8 cellular contexts compared by ENCODE assay signal in the genomic region with DNA sequence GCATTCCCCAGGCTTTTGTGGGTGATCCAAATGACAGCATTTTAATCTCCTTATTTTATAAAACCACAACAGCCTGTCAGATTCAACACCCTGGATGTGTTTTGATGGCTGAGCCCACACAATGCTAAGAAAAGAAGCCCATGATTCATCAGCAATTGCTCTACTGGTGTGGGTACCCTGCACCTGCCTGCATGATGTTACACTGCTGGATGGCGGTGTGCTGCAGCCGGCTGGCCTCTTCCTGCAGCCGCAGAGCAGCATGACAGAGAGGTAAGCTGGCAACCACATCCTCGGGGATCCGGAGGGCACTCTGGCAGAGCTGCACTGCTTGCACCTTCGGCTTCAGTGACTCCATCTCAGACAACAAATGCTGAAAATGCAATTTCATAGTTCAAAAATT.
DNase-seq lines count a peak whose midpoint lies in the region; ATAC-seq, FAIRE-seq and TF ChIP-seq lines count a peak whose summit lies in the region.

No MANE protein-coding gene starts in this region.

- H2BK5ac ChIP-seq in H1 (ENCODE audit: low read depth, low read length), result no peak overlapping the region

- TF ChIP-seq EP300 in H1 (IDR thresholded peaks at IDR 0.05; ENCODE audit: borderline replicate concordance in 1 of 2, low read depth in 2 of 2, low read length in 2 of 2), result no peak

- peak overlapping the region; percentile 47 for H4K91ac ChIP-seq in H1 (replicated peaks; ENCODE audit: insufficient read length, low read length)

- no peak for TF ChIP-seq POLR2A in H1 (IDR thresholded peaks at IDR 0.05; ENCODE audit: control extremely low read depth in 1 of 2, low read depth in 2 of 2, low read length in 2 of 2)

- H2AK5ac ChIP-seq in H1 (ENCODE audit: low read depth, low read length), result no peak overlapping the region

- no peak overlapping the region for H2BK120ac ChIP-seq in H1 (replicated peaks; ENCODE audit: low read depth, low read length)

- no peak overlapping the region for H3K4me2 ChIP-seq in H1 (ENCODE audit: insufficient read depth in 1 of 2, low read depth in 2 of 2, low read length in 2 of 2)

- H4K5ac ChIP-seq in H1 (ENCODE audit: insufficient read length, low read depth, low read length), result no peak overlapping the region

- peak; percentile 65 for ATAC-seq in HG02623 (IDR thresholded peaks at IDR 0.05; ENCODE audit: unreplicated experiment)
- ATAC-seq in HG02840 (IDR thresholded peaks at IDR 0.05; ENCODE audit: low FRiP score, unreplicated experiment), result no peak
- no peak for ATAC-seq in GM18870 (IDR thresholded peaks at IDR 0.05; ENCODE audit: unreplicated experiment)

- H3K79me1 ChIP-seq in H1 (ENCODE audit: low read depth, low read length), result no peaks in the 10 kb centered on the region

- H3K18ac ChIP-seq in H1 (ENCODE audit: extremely low read depth, low read length), result no peak overlapping the region

- H2AFZ ChIP-seq in H1 (ENCODE audit: low read length), result no peak overlapping the region

- no peak overlapping the region for H2BK20ac ChIP-seq in H1 (ENCODE audit: low read length)

- no peak overlapping the region for H3K23ac ChIP-seq in H1 (ENCODE audit: insufficient read length)

- no peak overlapping the region for H4K8ac ChIP-seq in H1 (ENCODE audit: extremely low read depth, insufficient read depth, low read length)

- no peaks in the 10 kb centered on the region for H3K4me1 ChIP-seq in H1 (replicated peaks in 1 of 4; ENCODE audit: control insufficient read depth in 3 of 4, insufficient read depth in 4 of 4, low read length in 3 of 4)
- peaks cover 0 to 8% of the 10 kb centered on the region in 2 donors for H3K4me1 ChIP-seq in ascending aorta

- no peak overlapping the region for H3K4me3 ChIP-seq in H1 (ENCODE audit: extremely low read depth in 1 of 4, insufficient read depth in 2 of 4, low read depth in 3 of 4, low read length in 4 of 4)
- no peak overlapping the region for H3K4me3 ChIP-seq in ascending aorta

- no peak overlapping the region for H3K14ac ChIP-seq in H1 (ENCODE audit: insufficient read length)

- FAIRE-seq in H1 (lab: Jason Lieb, UNC), result no peak

- no peak overlapping the region for H3K9ac ChIP-seq in H1 (replicated peaks in 1 of 4; ENCODE audit: extremely low read depth in 1 of 4, low read depth in 3 of 4, low read length in 3 of 4)

- no peak overlapping the region for H3K4ac ChIP-seq in H1 (replicated peaks; ENCODE audit: insufficient read length, low read depth, low read length)

- DNase-seq in activated CD4-positive, alpha-beta T cell treated with anti-CD3 and anti-CD28 coated beads for 1 hour, result peak; percentile 53
- no peak for DNase-seq in H1 (ENCODE audit: low read depth in 1 of 2, low spot score in 2 of 2)
- DNase-seq in stimulated activated CD8-positive, alpha-beta memory T cell treated with anti-CD3 and anti-CD28 coated beads, Interleukin-7, amount 100 ng/mL, for 4 hours (ENCODE audit: low read depth in 2 of 2), result peak; percentile 32 to 50
- DNase-seq in ascending aorta (ENCODE audit: low spot score in 2 of 2), result no peak
- DNase-seq in NCI-H1105 (lab: John Stamatoyannopoulos, UW), result no peak

- H3K36me3 ChIP-seq in H1 (ENCODE audit: control insufficient read depth in 2 of 4, insufficient read depth in 4 of 4, low read length in 3 of 4), result no peaks in the 10 kb centered on the region
- H3K36me3 ChIP-seq in ascending aorta, result peaks cover 59 to 86% of the 10 kb centered on the region in 2 donors

- H3K23me2 ChIP-seq in H1 (ENCODE audit: low read depth, low read length), result no peaks in the 10 kb centered on the region

- TF ChIP-seq CTCF in H1 (IDR thresholded peaks at IDR 0.05; ENCODE audit: control extremely low read depth in 1 of 3, insufficient read depth in 1 of 3, low read depth in 1 of 3, low read length in 3 of 3) (no peak), ascending aorta (IDR thresholded peaks at IDR 0.05) (no peak)

- no peak overlapping the region for H3K27ac ChIP-seq in H1 (ENCODE audit: low read depth, low read length)
- no peak overlapping the region for H3K27ac ChIP-seq in ascending aorta

- 89% methylated on average over 6 of the region's 6 CpGs; no CpG with 5 or more reads in 1 of the 2 experiments for WGBS in H1 (ENCODE audit: extremely low coverage in 1 of 2, insufficient coverage in 1 of 2, insufficient read length in 1 of 2, insufficient replicate concordance in 2 of 2, low coverage in 1 of 2, low lambda C conversion rate in 2 of 2, missing lambda C conversion rate in 1 of 2), 2 experiments

- H3K79me2 ChIP-seq in H1 (ENCODE audit: control insufficient read depth in 1 of 2, insufficient read depth in 2 of 2, low read length in 2 of 2), result no peaks in the 10 kb centered on the region

- CTCF ChIA-PET in H1 (lab: Charles Lee; ENCODE audit: partially characterized antibody), result interaction anchor here (1.2 kb wide), 1 partner anchor 29 kb away, joined by 4 read pairs; no protein-coding TSS in a partner anchor

- H2BK12ac ChIP-seq in H1 (ENCODE audit: low read depth, low read length), result no peak overlapping the region

- no peak overlapping the region for H2BK15ac ChIP-seq in H1 (ENCODE audit: low read length)

- intact Hi-C loops in ascending aorta (cut with DNase I), result no loop called here

- H3K56ac ChIP-seq in H1 (replicated peaks; ENCODE audit: insufficient read length, low read depth, low read length), result no peak overlapping the region

- H3K27me3 ChIP-seq in H1 (replicated peaks in 1 of 4; ENCODE audit: control insufficient read depth in 3 of 4, extremely low read depth in 1 of 4, insufficient read depth in 3 of 4, low read length in 3 of 4) (no peaks in the 10 kb centered on the region), ascending aorta (no peaks in the 10 kb centered on the region)

- no peaks in the 10 kb centered on the region for H4K20me1 ChIP-seq in H1 (replicated peaks in 1 of 2; ENCODE audit: control insufficient read depth in 1 of 2, insufficient read depth in 2 of 2, low read length in 2 of 2)

- H3K9me3 ChIP-seq in H1 (ENCODE audit: insufficient read depth in 2 of 2, low read depth in 1 of 2, low read length in 1 of 2), result no peaks in the 10 kb centered on the region
- H3K9me3 ChIP-seq in ascending aorta, result no peaks in the 10 kb centered on the region

- POLR2A ChIA-PET in H1 (lab: Charles Lee; ENCODE audit: partially characterized antibody), result no interaction called here

- no peak for TF ChIP-seq RAD21 in H1 (IDR thresholded peaks at IDR 0.05 in 1 of 2, conservative IDR thresholded peaks at IDR 0.05 in 1 of 2; ENCODE audit: low read depth in 2 of 2, low read length in 2 of 2)

TF ChIP-seq in H1, 55 proteins besides CTCF, POLR2A, EP300 and RAD21 (continues in another document):
- TF ChIP-seq, protein P1, sequence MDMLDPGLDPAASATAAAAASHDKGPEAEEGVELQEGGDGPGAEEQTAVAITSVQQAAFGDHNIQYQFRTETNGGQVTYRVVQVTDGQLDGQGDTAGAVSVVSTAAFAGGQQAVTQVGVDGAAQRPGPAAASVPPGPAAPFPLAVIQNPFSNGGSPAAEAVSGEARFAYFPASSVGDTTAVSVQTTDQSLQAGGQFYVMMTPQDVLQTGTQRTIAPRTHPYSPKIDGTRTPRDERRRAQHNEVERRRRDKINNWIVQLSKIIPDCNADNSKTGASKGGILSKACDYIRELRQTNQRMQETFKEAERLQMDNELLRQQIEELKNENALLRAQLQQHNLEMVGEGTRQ (IDR thresholded peaks at IDR 0.05; ENCODE audit: low read length), result no peak
- TF ChIP-seq BACH1 (IDR thresholded peaks at IDR 0.05; ENCODE audit: low read length), result no peak
- TF ChIP-seq MAFK (IDR thresholded peaks at IDR 0.05; ENCODE audit: low read depth, low read length), result no peak
- TF ChIP-seq NRF1 (IDR thresholded peaks at IDR 0.05; ENCODE audit: low read depth, low read length), result no peak
- no peak for TF ChIP-seq SP1 (IDR thresholded peaks at IDR 0.05; ENCODE audit: low read depth, low read length)
- no peak for TF ChIP-seq SUZ12 (IDR thresholded peaks at IDR 0.05; ENCODE audit: low read length)
- no peak for TF ChIP-seq RFX5 (IDR thresholded peaks at IDR 0.05; ENCODE audit: borderline replicate concordance, low read depth, low read length)
- no peak for TF ChIP-seq TCF12 (IDR thresholded peaks at IDR 0.05; ENCODE audit: low read depth, low read length)
- TF ChIP-seq EGR1 (IDR thresholded peaks at IDR 0.05; ENCODE audit: borderline replicate concordance, low read depth, low read length), result no peak
- TF ChIP-seq SP2 (IDR thresholded peaks at IDR 0.05; ENCODE audit: low read length), result no peak
- TF ChIP-seq ASH2L (IDR thresholded peaks at IDR 0.05; ENCODE audit: low read length), result no peak
- no peak for TF ChIP-seq JUN (IDR thresholded peaks at IDR 0.05; ENCODE audit: low read depth, low read length)
- TF ChIP-seq RXRA (IDR thresholded peaks at IDR 0.05; ENCODE audit: insufficient read depth, low read depth, low read length), result no peak

Comparison
In these comparisons a context has a peak if more than half of its experiments do, and no peak if none do; other contexts are left out.
1. DNase-seq: peak in activated CD4-positive, alpha-beta T cell treated with anti-CD3 and anti-CD28 coated beads for 1 hour (single experiment) and stimulated activated CD8-positive, alpha-beta memory T cell treated with anti-CD3 and anti-CD28 coated beads, Interleukin-7, amount 100 ng/mL, for 4 hours (2 of 2); none in H1 (0 of 2), ascending aorta (0 of 2) and NCI-H1105 (single experiment).